Comparison of ENCODE assay signal across 1 cellular context in the genomic region with DNA sequence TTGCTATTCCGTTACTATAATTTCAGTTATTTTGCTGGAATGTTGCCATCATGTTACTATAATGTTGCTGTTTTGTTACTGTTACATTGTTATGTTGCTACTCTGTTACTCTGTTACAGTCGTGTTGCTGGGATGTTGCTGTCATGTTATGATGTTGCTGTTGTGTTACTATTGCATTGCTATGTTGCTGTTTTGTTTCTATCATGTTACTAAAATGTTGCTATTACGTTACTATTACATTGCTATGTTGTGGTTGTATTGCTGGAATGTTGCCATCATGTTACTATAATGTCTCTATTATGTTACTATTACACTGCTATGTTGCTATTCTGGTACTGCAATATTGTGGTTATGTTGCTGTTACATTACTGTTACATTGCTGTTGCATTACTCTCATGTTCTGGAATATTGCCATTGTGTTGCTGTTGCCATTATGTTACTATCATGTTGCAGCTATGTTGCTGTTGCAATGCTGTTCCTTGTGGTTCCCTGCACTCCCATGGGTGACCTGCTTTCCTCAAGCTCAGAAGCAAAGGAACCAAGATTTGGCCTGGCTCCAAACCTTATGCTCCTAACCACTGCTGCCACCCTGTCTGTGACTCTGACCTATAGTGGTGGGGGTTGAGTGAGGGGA.
TF ChIP-seq lines count a peak whose summit lies in the region.

No MANE protein-coding gene starts in this region.

TF ChIP-seq in K562, 482 proteins besides CTCF, POLR2A, EP300 and RAD21:
- TF ChIP-seq, protein P1, sequence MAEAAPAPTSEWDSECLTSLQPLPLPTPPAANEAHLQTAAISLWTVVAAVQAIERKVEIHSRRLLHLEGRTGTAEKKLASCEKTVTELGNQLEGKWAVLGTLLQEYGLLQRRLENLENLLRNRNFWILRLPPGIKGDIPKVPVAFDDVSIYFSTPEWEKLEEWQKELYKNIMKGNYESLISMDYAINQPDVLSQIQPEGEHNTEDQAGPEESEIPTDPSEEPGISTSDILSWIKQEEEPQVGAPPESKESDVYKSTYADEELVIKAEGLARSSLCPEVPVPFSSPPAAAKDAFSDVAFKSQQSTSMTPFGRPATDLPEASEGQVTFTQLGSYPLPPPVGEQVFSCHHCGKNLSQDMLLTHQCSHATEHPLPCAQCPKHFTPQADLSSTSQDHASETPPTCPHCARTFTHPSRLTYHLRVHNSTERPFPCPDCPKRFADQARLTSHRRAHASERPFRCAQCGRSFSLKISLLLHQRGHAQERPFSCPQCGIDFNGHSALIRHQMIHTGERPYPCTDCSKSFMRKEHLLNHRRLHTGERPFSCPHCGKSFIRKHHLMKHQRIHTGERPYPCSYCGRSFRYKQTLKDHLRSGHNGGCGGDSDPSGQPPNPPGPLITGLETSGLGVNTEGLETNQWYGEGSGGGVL (CRISPR knock-in tag; IDR thresholded peaks at IDR 0.05) = no peak
- TF ChIP-seq NFIC (IDR thresholded peaks at IDR 0.05) (peak; percentile 28; the same call in 1 of the 2 replicates), CEBPG (CRISPR knock-in tag; IDR thresholded peaks at IDR 0.05) (peak; percentile 66; the same call in 1 of the 2 replicates), CEBPG (tag; conservative IDR thresholded peaks at IDR 0.05 in 1 of 2, IDR thresholded peaks at IDR 0.05 in 1 of 2) (no peak)
